8 cellular contexts compared by ENCODE assay signal in genomic region chr12:108630481-108631207, GRCh38. TPM values are rescaled to one million over a fixed set of nuclear protein-coding genes. Genes with fewer than 3 reads are reported as not detected.
A peak's percentile ranks its signal among the peaks of the same experiment; 100 is the strongest.
DNase-seq lines count a peak whose midpoint lies in the region; ATAC-seq and TF ChIP-seq lines count a peak whose summit lies in the region.

No MANE protein-coding gene starts in this region.

- DNase-seq in activated naive CD4-positive, alpha-beta T cell treated with Interleukin-2 at 50 U/mL for 16 hours, result no peak
- peak; percentile 57 for DNase-seq in activated T-cell treated with anti-CD3 and anti-CD28 coated beads, Interleukin-2, amount 50 U/mL, for 24 hours
- peak; percentile 67 for DNase-seq in iris pigment epithelial cell (ENCODE audit: low read depth)
- DNase-seq in upper lobe of right lung, result no peak
- DNase-seq in NCI-H774 (lab: John Stamatoyannopoulos, UW), result no peak
- DNase-seq in NCI-H2196 treated with DMSO at 0.1 percent for 48 hours (lab: John Stamatoyannopoulos, UW; ENCODE audit: unreplicated experiment), result no peak
- DNase-seq in GM20000 (ENCODE audit: low spot score), result no peak

- peaks cover 6% of the 10 kb centered on the region for H3K36me3 Mint-ChIP-seq in activated naive CD4-positive, alpha-beta T cell treated with anti-CD3 and anti-CD28 coated beads, Interleukin-2, amount 50 U/mL, for 24 hours
- peaks cover 54% of the 10 kb centered on the region for H3K36me3 Mint-ChIP-seq in activated T-cell treated with anti-CD3 and anti-CD28 coated beads, Interleukin-2, amount 50 U/mL, for 24 hours (ENCODE audit: low read depth)

- H3K27me3 Mint-ChIP-seq in activated naive CD4-positive, alpha-beta T cell treated with anti-CD3 and anti-CD28 coated beads, Interleukin-2, amount 50 U/mL, for 24 hours, result no peaks in the 10 kb centered on the region
- H3K27me3 Mint-ChIP-seq in activated T-cell treated with anti-CD3 and anti-CD28 coated beads, Interleukin-2, amount 50 U/mL, for 24 hours, result no peaks in the 10 kb centered on the region

- peaks cover 82% of the 10 kb centered on the region for H3K4me1 Mint-ChIP-seq in activated naive CD4-positive, alpha-beta T cell treated with anti-CD3 and anti-CD28 coated beads, Interleukin-2, amount 50 U/mL, for 24 hours
- peaks cover 82% of the 10 kb centered on the region for H3K4me1 Mint-ChIP-seq in activated T-cell treated with anti-CD3 and anti-CD28 coated beads, Interleukin-2, amount 50 U/mL, for 24 hours (ENCODE audit: low read depth)

- peaks cover 66% of the 10 kb centered on the region for H3K4me1 ChIP-seq in upper lobe of right lung

- ATAC-seq in upper lobe of right lung, result no peak

- no peaks in the 10 kb centered on the region for H3K9me3 ChIP-seq in upper lobe of right lung

- intact Hi-C loops in upper lobe of right lung (cut with DNase I), result no loop called here

- no peaks in the 10 kb centered on the region for H3K36me3 ChIP-seq in upper lobe of right lung

- H3K27ac ChIP-seq in upper lobe of right lung, result peak overlapping the region; percentile 75

- H3K4me3 ChIP-seq in upper lobe of right lung, result peak overlapping the region; percentile 31

- H3K27ac Mint-ChIP-seq in activated naive CD4-positive, alpha-beta T cell treated with anti-CD3 and anti-CD28 coated beads, Interleukin-2, amount 50 U/mL, for 24 hours, result peak overlapping the region; percentile 100
- peak overlapping the region; percentile 100 for H3K27ac Mint-ChIP-seq in activated T-cell treated with anti-CD3 and anti-CD28 coated beads, Interleukin-2, amount 50 U/mL, for 24 hours

- no peaks in the 10 kb centered on the region for H3K9me3 Mint-ChIP-seq in activated naive CD4-positive, alpha-beta T cell treated with anti-CD3 and anti-CD28 coated beads, Interleukin-2, amount 50 U/mL, for 24 hours
- H3K9me3 Mint-ChIP-seq in activated T-cell treated with anti-CD3 and anti-CD28 coated beads, Interleukin-2, amount 50 U/mL, for 24 hours, result peaks cover 2% of the 10 kb centered on the region

- no peak for TF ChIP-seq CTCF in upper lobe of right lung (IDR thresholded peaks at IDR 0.05)
- TF ChIP-seq CTCF in GM20000 (IDR thresholded peaks at IDR 0.05; ENCODE audit: extremely low read depth, missing control alignments), result no peak

- peak overlapping the region; percentile 97 for H3K4me3 Mint-ChIP-seq in activated naive CD4-positive, alpha-beta T cell treated with anti-CD3 and anti-CD28 coated beads, Interleukin-2, amount 50 U/mL, for 24 hours
- peak overlapping the region; percentile 98 for H3K4me3 Mint-ChIP-seq in activated T-cell treated with anti-CD3 and anti-CD28 coated beads, Interleukin-2, amount 50 U/mL, for 24 hours

- no peaks in the 10 kb centered on the region for H3K27me3 ChIP-seq in upper lobe of right lung

RNA-seq across cellular contexts. Expression of gene SELPLG, which starts 3.0 kb away (rescaled TPM):
- 31.9 TPM for total RNA-seq in upper lobe of right lung

RNA-seq across cellular contexts. Expression of gene TMEM119, which starts 32.8 kb away (rescaled TPM):
- 43.8 TPM for total RNA-seq in upper lobe of right lung

Comparison
In these comparisons a context has a peak if more than half of its experiments do, and no peak if none do; other contexts are left out.
1. DNase-seq: peak in activated T-cell treated with anti-CD3 and anti-CD28 coated beads, Interleukin-2, amount 50 U/mL, for 24 hours (single experiment) and iris pigment epithelial cell (single experiment); none in activated naive CD4-positive, alpha-beta T cell treated with Interleukin-2 at 50 U/mL for 16 hours (single experiment), upper lobe of right lung (single experiment), NCI-H774 (single experiment), NCI-H2196 treated with DMSO at 0.1 percent for 48 hours (single experiment) and GM20000 (single experiment).